ENCODE assay signal across 9 cellular contexts in genomic region chr5:126519637-126520592, GRCh38.
DNase-seq lines count a peak whose midpoint lies in the region; TF ChIP-seq lines count a peak whose summit lies in the region.
"Had no signal": no experiment of that assay in that cellular context is flagged by ENCODE, and none has a peak within 500 bp of the region (broad histone marks: within the 10 kb centered on the region; RNA-seq: fewer than 3 reads in every experiment).

No MANE protein-coding gene starts in this region.

- POLR2A ChIA-PET in HEK293 (lab: Yijun Ruan, JAX): interaction anchor here (0.7 to 1.0 kb wide), 2 partner anchors 83 to 182 kb away, joined by 4 to 8 read pairs; no protein-coding TSS in a partner anchor

- H3K9ac ChIP-seq in endodermal cell (ENCODE audit: extremely low read depth, low read length, poor library complexity, severe bottlenecking): no peak overlapping the region

- no peaks in the 10 kb centered on the region for H3K9me2 ChIP-seq in hepatocyte (replicated peaks; ENCODE audit: insufficient read depth)

- intact Hi-C loops in adrenal gland (cut with DNase I) (no loop called here), lower leg skin (cut with DNase I; ENCODE audit: low total_unique reads) (no loop called here)

- no peak for TF ChIP-seq POLR2A in adrenal gland (IDR thresholded peaks at IDR 0.05)
- no peak for TF ChIP-seq POLR2A in lower leg skin (IDR thresholded peaks at IDR 0.05)

- H3K4me3 ChIP-seq in HEK293 (ENCODE audit: low read depth, low read length) (no peak overlapping the region), adrenal gland (no peak overlapping the region), hepatocyte (no peak overlapping the region), skeletal muscle cell (ENCODE audit: low read depth, low read length) (peak overlapping the region; percentile 12), lower leg skin (ENCODE audit: low read depth, poor library complexity, severe bottlenecking) (no peak overlapping the region), endodermal cell (ENCODE audit: low read length) (no peak overlapping the region)
- H3K4me3 ChIP-seq in effector memory CD4-positive, alpha-beta T cell (ENCODE audit: insufficient read depth, low read depth, low read length, poor library complexity, severe bottlenecking): no peak overlapping the region

- DNase-seq in adrenal gland (peak in 4 of 7 donors; percentile 38 to 68 (median 41)), hepatocyte (ENCODE audit: low spot score) (peak; percentile 18), skeletal muscle cell (ENCODE audit: low read depth) (no peak), lower leg skin (ENCODE audit: low spot score in 2 of 2) (no peak), endodermal cell (no peak), HuH-7 (ENCODE audit: low spot score) (no peak)
- no peak for DNase-seq in effector memory CD4-positive, alpha-beta T cell

- peak overlapping the region; percentile 50 for H3K27ac ChIP-seq in HEK293 (ENCODE audit: extremely low read depth, low read depth, low read length)
- H3K27ac ChIP-seq in adrenal gland: peak overlapping the region; percentile 42 to 88 (median 82)
- peak overlapping the region; percentile 55 for H3K27ac ChIP-seq in hepatocyte
- no peak overlapping the region for H3K27ac ChIP-seq in effector memory CD4-positive, alpha-beta T cell (ENCODE audit: insufficient read depth, low read length, poor library complexity, severe bottlenecking)
- no peak overlapping the region for H3K27ac ChIP-seq in endodermal cell (ENCODE audit: low read depth, low read length)

- H3K4me2 ChIP-seq in hepatocyte: peak overlapping the region; percentile 61

- no peaks in the 10 kb centered on the region for H4K20me1 ChIP-seq in hepatocyte (ENCODE audit: insufficient read depth, poor library complexity, severe bottlenecking)

- H3K9me3 Mint-ChIP-seq in endodermal cell: no peaks in the 10 kb centered on the region
- H3K9me3 Mint-ChIP-seq: central memory CD8-positive, alpha-beta T cell had no signal

- CTCF ChIA-PET in HEK293 (lab: Yijun Ruan, JAX): interaction anchor here (0.6 to 1.4 kb wide), 7 partner anchors 15 to 439 kb away, joined by 3 to 7 read pairs (median 4); no protein-coding TSS in a partner anchor

- H3K9me3 ChIP-seq in HEK293 (ENCODE audit: control insufficient read depth, insufficient read depth, low read depth, low read length): no peaks in the 10 kb centered on the region
- H3K9me3 ChIP-seq in adrenal gland (replicated peaks in 1 of 3): no peaks in the 10 kb centered on the region
- no peaks in the 10 kb centered on the region for H3K9me3 ChIP-seq in hepatocyte (ENCODE audit: low read depth)
- H3K9me3 ChIP-seq in effector memory CD4-positive, alpha-beta T cell (ENCODE audit: control insufficient read depth, low read length): no peaks in the 10 kb centered on the region
- H3K9me3 ChIP-seq in endodermal cell (ENCODE audit: control insufficient read depth, low read length): no peaks in the 10 kb centered on the region

- no peaks in the 10 kb centered on the region for H3K36me3 Mint-ChIP-seq in endodermal cell (ENCODE audit: low read depth)

- no peaks in the 10 kb centered on the region for H3K79me2 ChIP-seq in hepatocyte

- 29 to 43% (median 36%) methylated on average over 6 of the region's 6 CpGs for WGBS in adrenal gland, 4 donors
- WGBS in hepatocyte (ENCODE audit: low lambda C conversion rate, missing lambda C conversion rate): 53% methylated on average over 6 of the region's 6 CpGs
- 21 to 27% methylated on average over 6 of the region's 6 CpGs for WGBS in lower leg skin, 2 donors
- WGBS in endodermal cell (ENCODE audit: insufficient coverage in 1 of 2, insufficient read length in 1 of 2), 2 experiments: 75 to 83% methylated on average over 4 to 6 of the region's 6 CpGs

- H2AFZ ChIP-seq in hepatocyte: peak overlapping the region; percentile 4

- H3K36me3 ChIP-seq in HEK293 (ENCODE audit: control insufficient read depth in 2 of 2, insufficient read depth in 1 of 2, low read length in 2 of 2) (no peaks in the 10 kb centered on the region), adrenal gland (replicated peaks in 1 of 2) (no peaks in the 10 kb centered on the region), hepatocyte (replicated peaks; ENCODE audit: insufficient read depth, low read depth) (no peaks in the 10 kb centered on the region), endodermal cell (ENCODE audit: control insufficient read depth, insufficient read depth, low read length) (no peaks in the 10 kb centered on the region)
- H3K36me3 ChIP-seq in effector memory CD4-positive, alpha-beta T cell (ENCODE audit: control insufficient read depth, insufficient read depth, low read length): no peaks in the 10 kb centered on the region

- H3K27me3 ChIP-seq in adrenal gland (no peaks in the 10 kb centered on the region), hepatocyte (no peaks in the 10 kb centered on the region), endodermal cell (ENCODE audit: control insufficient read depth, insufficient read depth, low read length, poor library complexity, severe bottlenecking) (peaks cover 11% of the 10 kb centered on the region)
- no peaks in the 10 kb centered on the region for H3K27me3 ChIP-seq in effector memory CD4-positive, alpha-beta T cell (replicated peaks; ENCODE audit: control insufficient read depth, insufficient read depth, low read length, poor library complexity, severe bottlenecking)

- peaks cover 3% of the 10 kb centered on the region for H3K27me3 Mint-ChIP-seq in endodermal cell (ENCODE audit: insufficient read depth)

- no peak overlapping the region for H3K27ac Mint-ChIP-seq in endodermal cell

- H3K4me3 Mint-ChIP-seq in endodermal cell: no peak overlapping the region
- H3K4me3 Mint-ChIP-seq: central memory CD8-positive, alpha-beta T cell had no signal

- H3K4me1 ChIP-seq in HEK293 (ENCODE audit: control insufficient read depth, insufficient read depth, low read length): peaks cover 25% of the 10 kb centered on the region
- peaks cover 27 to 46% of the 10 kb centered on the region in 2 donors for H3K4me1 ChIP-seq in adrenal gland (replicated peaks in 1 of 2)
- peaks cover 12% of the 10 kb centered on the region for H3K4me1 ChIP-seq in hepatocyte (ENCODE audit: insufficient read depth)
- no peaks in the 10 kb centered on the region for H3K4me1 ChIP-seq in effector memory CD4-positive, alpha-beta T cell (ENCODE audit: control insufficient read depth, insufficient read depth, low read length, poor library complexity, severe bottlenecking)
- peaks cover 4% of the 10 kb centered on the region for H3K4me1 ChIP-seq in endodermal cell (ENCODE audit: control insufficient read depth, insufficient read depth, low read length)

- peaks cover 16% of the 10 kb centered on the region for H3K4me1 Mint-ChIP-seq in endodermal cell
- H3K4me1 Mint-ChIP-seq: central memory CD8-positive, alpha-beta T cell had no signal

- TF ChIP-seq CTCF in HEK293 (tag by site-specific recombination; IDR thresholded peaks at IDR 0.05) (no peak), adrenal gland (IDR thresholded peaks at IDR 0.05) (no peak), hepatocyte (IDR thresholded peaks at IDR 0.05; ENCODE audit: poor library complexity) (no peak), lower leg skin (IDR thresholded peaks at IDR 0.05) (no peak), endodermal cell (conservative IDR thresholded peaks at IDR 0.05) (no peak)

TF ChIP-seq in HEK293, 187 proteins besides CTCF, POLR2A, EP300 and RAD21 (continues in another document):
- TF ChIP-seq INSM2 (tag by site-specific recombination; IDR thresholded peaks at IDR 0.05) (no peak), ZNF791 (tag by site-specific recombination; IDR thresholded peaks at IDR 0.05) (no peak), PRDM4 (tag by site-specific recombination; IDR thresholded peaks at IDR 0.05) (no peak), ZBTB48 (tag by site-specific recombination; IDR thresholded peaks at IDR 0.05) (no peak), ZNF19 (tag by site-specific recombination; IDR thresholded peaks at IDR 0.05; ENCODE audit: low read depth) (no peak), ZXDB (tag by site-specific recombination; IDR thresholded peaks at IDR 0.05) (0 out of 2 replicates have a peak, but pooled peaks have one; percentile 8), ZBTB17 (tag by site-specific recombination; IDR thresholded peaks at IDR 0.05) (peak; percentile 80), ZNF585B (tag by site-specific recombination; IDR thresholded peaks at IDR 0.05) (no peak)

Comparison
In these comparisons a context has a peak if more than half of its experiments do, and no peak if none do; other contexts are left out.
1. H3K27ac ChIP-seq: peak in HEK293 (single experiment), adrenal gland (5 of 5) and hepatocyte (single experiment); none in effector memory CD4-positive, alpha-beta T cell (single experiment) and endodermal cell (single experiment).
2. DNase-seq: peak in adrenal gland (4 of 7) and hepatocyte (single experiment); none in skeletal muscle cell (single experiment), lower leg skin (0 of 2), effector memory CD4-positive, alpha-beta T cell (0 of 3), endodermal cell (single experiment) and HuH-7 (single experiment).